ENCODE assay signal across 1 cellular context in genomic region chr2:215920244-215921100, GRCh38.
A peak's percentile ranks its signal among the peaks of the same experiment; 100 is the strongest.
TF ChIP-seq lines count a peak whose summit lies in the region.

No MANE protein-coding gene starts in this region.

TF ChIP-seq in HepG2, 621 proteins besides CTCF, POLR2A, EP300 and RAD21 (continued from another document and continues in another):
- TF ChIP-seq ZNF142 (CRISPR knock-in tag; IDR thresholded peaks at IDR 0.05) (no peak), JARID2 (CRISPR knock-in tag; IDR thresholded peaks at IDR 0.05; ENCODE audit: insufficient replicate concordance) (no peak), ZNF619 (CRISPR knock-in tag; IDR thresholded peaks at IDR 0.05) (no peak), TOPORS (CRISPR knock-in tag; IDR thresholded peaks at IDR 0.05) (no peak), TBX2 (CRISPR knock-in tag; IDR thresholded peaks at IDR 0.05; ENCODE audit: borderline replicate concordance) (peak; percentile 59), YEATS2 (CRISPR knock-in tag; IDR thresholded peaks at IDR 0.05; ENCODE audit: borderline replicate concordance) (no peak), SOX13 (IDR thresholded peaks at IDR 0.05) (no peak), SOX13 (CRISPR knock-in tag; conservative IDR thresholded peaks at IDR 0.05 in 1 of 2, IDR thresholded peaks at IDR 0.05 in 1 of 2) (peak in 1 of 2 experiments; percentile 51; a peak in 2 of 4 replicates), FOXC1 (CRISPR knock-in tag; IDR thresholded peaks at IDR 0.05; ENCODE audit: borderline replicate concordance) (no peak), MEIS2 (CRISPR knock-in tag; IDR thresholded peaks at IDR 0.05) (no peak), ZNF224 (CRISPR knock-in tag; IDR thresholded peaks at IDR 0.05) (no peak), KDM5B (CRISPR knock-in tag; IDR thresholded peaks at IDR 0.05; ENCODE audit: borderline replicate concordance) (no peak), SAFB2 (CRISPR knock-in tag; IDR thresholded peaks at IDR 0.05; ENCODE audit: borderline replicate concordance, low read depth) (no peak), PAXIP1 (CRISPR knock-in tag; conservative IDR thresholded peaks at IDR 0.05) (peak; percentile 51; the same call in 1 of the 2 replicates), KLF12 (CRISPR knock-in tag; IDR thresholded peaks at IDR 0.05; ENCODE audit: borderline replicate concordance) (no peak), CENPBD1 (CRISPR knock-in tag; IDR thresholded peaks at IDR 0.05; ENCODE audit: borderline replicate concordance, low read depth) (no peak), ZNF567 (CRISPR knock-in tag; IDR thresholded peaks at IDR 0.05; ENCODE audit: borderline replicate concordance) (no peak), SMAD9 (CRISPR knock-in tag; IDR thresholded peaks at IDR 0.05) (no peak), SRSF9 (IDR thresholded peaks at IDR 0.05; ENCODE audit: borderline replicate concordance, insufficient read depth, low read depth, low read length, poor library complexity, severe bottlenecking) (no peak), ZBTB25 (CRISPR knock-in tag; IDR thresholded peaks at IDR 0.05) (no peak), CC2D1A (CRISPR knock-in tag; IDR thresholded peaks at IDR 0.05) (no peak), ARID5B (CRISPR knock-in tag; IDR thresholded peaks at IDR 0.05) (peak; percentile 54; the same call in 1 of the 2 replicates), SNRNP70 (IDR thresholded peaks at IDR 0.05; ENCODE audit: low read depth, low read length) (no peak), PHF5A (CRISPR knock-in tag; IDR thresholded peaks at IDR 0.05; ENCODE audit: low read depth, unreplicated experiment) (no peak), SETDB1 (CRISPR knock-in tag; IDR thresholded peaks at IDR 0.05; ENCODE audit: borderline replicate concordance) (no peak), NFAT5 (CRISPR knock-in tag; IDR thresholded peaks at IDR 0.05) (no peak), MIXL1 (CRISPR knock-in tag; IDR thresholded peaks at IDR 0.05) (0 out of 2 replicates have a peak, but pooled peaks have one; percentile 49), NR3C1 (CRISPR knock-in tag; IDR thresholded peaks at IDR 0.05) (no peak), AKNA (CRISPR knock-in tag; IDR thresholded peaks at IDR 0.05; ENCODE audit: borderline replicate concordance) (no peak), HOXA5 (CRISPR knock-in tag; IDR thresholded peaks at IDR 0.05) (peak; percentile 72; the same call in 1 of the 2 replicates)
